12 cellular contexts compared by ENCODE assay signal in the genomic region with DNA sequence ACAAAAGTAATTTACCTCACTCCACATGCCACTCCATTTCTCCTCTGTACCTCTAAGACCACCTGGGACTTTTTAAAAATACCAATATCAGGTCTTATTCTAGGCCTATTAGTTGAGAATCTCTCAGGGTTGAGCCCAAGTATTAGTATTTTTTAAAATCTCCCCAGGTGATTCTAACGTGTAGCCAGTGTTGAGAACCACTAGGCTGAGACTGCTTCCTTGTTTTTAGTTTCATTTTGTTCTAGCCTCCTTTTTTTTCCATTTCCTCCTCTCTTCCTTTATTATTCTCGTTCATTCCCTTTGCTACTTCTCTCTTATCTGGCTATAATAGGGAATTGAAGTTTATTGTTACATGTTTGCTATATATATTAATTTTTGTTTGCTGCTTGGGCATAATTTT.
DNase-seq lines count a peak whose midpoint lies in the region; ATAC-seq lines count a peak whose summit lies in the region.
"Had no signal": no experiment of that assay in that cellular context is flagged by ENCODE, and none has a peak within 500 bp of the region (broad histone marks: within the 10 kb centered on the region; RNA-seq: fewer than 3 reads in every experiment).

No MANE protein-coding gene starts in this region.

- no peak for DNase-seq in activated T-cell treated with anti-CD3 and anti-CD28 coated beads, Interleukin-2, amount 50 U/mL, for 24 hours
- DNase-seq in activated T-cell treated with anti-CD3 and anti-CD28 coated beads for 4 hours (no peak), NCI-H2029 (lab: John Stamatoyannopoulos, UW) (peak; percentile 11), ecto neural progenitor cell (ENCODE audit: low spot score) (no peak), GM19238 (ENCODE audit: insufficient read length, low spot score) (no peak)
- DNase-seq in activated naive CD8-positive, alpha-beta T cell treated with anti-CD3 and anti-CD28 coated beads, Interleukin-2, amount 10 ng/mL, durations not matched to agents 7 days and 5 days: no peak
- DNase-seq in stimulated activated naive B cell treated with anti-CD40 and anti-IgM and Interleukin-4, amounts not matched to agents 10 μg/mL and 1 μg/mL and 100 μg/mL, for 72 hours: no peak
- DNase-seq: caudate nucleus, NCI-H1092 treated with DMSO at 0.1 percent for 48 hours, NCI-H345, ovary had no signal

- H3K4me3 Mint-ChIP-seq in activated T-cell treated with anti-CD3 and anti-CD28 coated beads, Interleukin-2, amount 50 U/mL, for 24 hours: peak overlapping the region; percentile 4
- peak overlapping the region; percentile 65 for H3K4me3 Mint-ChIP-seq in activated naive CD8-positive, alpha-beta T cell treated with anti-CD3 and anti-CD28 coated beads, Interleukin-2, amount 10 ng/mL, durations not matched to agents 7 days and 5 days
- H3K4me3 Mint-ChIP-seq in stimulated activated naive B cell treated with anti-CD40 and anti-IgM and Interleukin-4, amounts not matched to agents 10 μg/mL and 1 μg/mL and 100 μg/mL, for 72 hours: no peak overlapping the region

- peaks cover 47% of the 10 kb centered on the region for H3K4me1 Mint-ChIP-seq in activated T-cell treated with anti-CD3 and anti-CD28 coated beads, Interleukin-2, amount 50 U/mL, for 24 hours (ENCODE audit: low read depth)
- peaks cover 30% of the 10 kb centered on the region for H3K4me1 Mint-ChIP-seq in activated naive CD8-positive, alpha-beta T cell treated with anti-CD3 and anti-CD28 coated beads, Interleukin-2, amount 10 ng/mL, durations not matched to agents 7 days and 5 days
- H3K4me1 Mint-ChIP-seq in stimulated activated naive B cell treated with anti-CD40 and anti-IgM and Interleukin-4, amounts not matched to agents 10 μg/mL and 1 μg/mL and 100 μg/mL, for 72 hours: peaks cover 19 to 34% of the 10 kb centered on the region in 2 donors

- peaks cover 7% of the 10 kb centered on the region for H3K9me3 Mint-ChIP-seq in activated T-cell treated with anti-CD3 and anti-CD28 coated beads, Interleukin-2, amount 50 U/mL, for 24 hours
- no peaks in the 10 kb centered on the region for H3K9me3 Mint-ChIP-seq in activated naive CD8-positive, alpha-beta T cell treated with anti-CD3 and anti-CD28 coated beads, Interleukin-2, amount 10 ng/mL, durations not matched to agents 7 days and 5 days
- H3K9me3 Mint-ChIP-seq in stimulated activated naive B cell treated with anti-CD40 and anti-IgM and Interleukin-4, amounts not matched to agents 10 μg/mL and 1 μg/mL and 100 μg/mL, for 72 hours: peaks cover 0 to 2% of the 10 kb centered on the region in 2 donors

- H3K36me3 Mint-ChIP-seq in activated T-cell treated with anti-CD3 and anti-CD28 coated beads, Interleukin-2, amount 50 U/mL, for 24 hours (ENCODE audit: low read depth): no peaks in the 10 kb centered on the region
- peaks cover 12% of the 10 kb centered on the region for H3K36me3 Mint-ChIP-seq in activated naive CD8-positive, alpha-beta T cell treated with anti-CD3 and anti-CD28 coated beads, Interleukin-2, amount 10 ng/mL, durations not matched to agents 7 days and 5 days
- H3K36me3 Mint-ChIP-seq in stimulated activated naive B cell treated with anti-CD40 and anti-IgM and Interleukin-4, amounts not matched to agents 10 μg/mL and 1 μg/mL and 100 μg/mL, for 72 hours: no peaks in the 10 kb centered on the region

- peak; percentile 54 for ATAC-seq in activated naive CD8-positive, alpha-beta T cell treated with anti-CD3 and anti-CD28 coated beads, Interleukin-2, amount 10 ng/mL, durations not matched to agents 7 days and 5 days (ENCODE audit: low read depth)
- peak; percentile 46 to 50 for ATAC-seq in stimulated activated naive B cell treated with anti-CD40 and anti-IgM and Interleukin-4, amounts not matched to agents 10 μg/mL and 1 μg/mL and 100 μg/mL, for 72 hours (replicated peaks)
- no peak for ATAC-seq in HG02571 (IDR thresholded peaks at IDR 0.05; ENCODE audit: unreplicated experiment)

- no peaks in the 10 kb centered on the region for H3K27me3 Mint-ChIP-seq in activated T-cell treated with anti-CD3 and anti-CD28 coated beads, Interleukin-2, amount 50 U/mL, for 24 hours
- no peaks in the 10 kb centered on the region for H3K27me3 Mint-ChIP-seq in activated naive CD8-positive, alpha-beta T cell treated with anti-CD3 and anti-CD28 coated beads, Interleukin-2, amount 10 ng/mL, durations not matched to agents 7 days and 5 days
- no peaks in the 10 kb centered on the region for H3K27me3 Mint-ChIP-seq in stimulated activated naive B cell treated with anti-CD40 and anti-IgM and Interleukin-4, amounts not matched to agents 10 μg/mL and 1 μg/mL and 100 μg/mL, for 72 hours

- POLR2A ChIA-PET in activated naive CD8-positive, alpha-beta T cell treated with anti-CD3 and anti-CD28 coated beads, Interleukin-2, amount 10 ng/mL, durations not matched to agents 7 days and 5 days (lab: Charles Lee): interaction anchor here (1.5 to 2.0 kb wide), 3 partner anchors 10 to 14 kb away, joined by 3 to 10 read pairs (median 5); no protein-coding TSS in a partner anchor

- peak overlapping the region; percentile 28 for H3K27ac Mint-ChIP-seq in activated T-cell treated with anti-CD3 and anti-CD28 coated beads, Interleukin-2, amount 50 U/mL, for 24 hours
- H3K27ac Mint-ChIP-seq in activated naive CD8-positive, alpha-beta T cell treated with anti-CD3 and anti-CD28 coated beads, Interleukin-2, amount 10 ng/mL, durations not matched to agents 7 days and 5 days: peak overlapping the region; percentile 84
- H3K27ac Mint-ChIP-seq in stimulated activated naive B cell treated with anti-CD40 and anti-IgM and Interleukin-4, amounts not matched to agents 10 μg/mL and 1 μg/mL and 100 μg/mL, for 72 hours: no peak overlapping the region

Comparison
In these comparisons a context has a peak if more than half of its experiments do, and no peak if none do; other contexts are left out.
1. H3K4me3 Mint-ChIP-seq: peak in activated T-cell treated with anti-CD3 and anti-CD28 coated beads, Interleukin-2, amount 50 U/mL, for 24 hours (single experiment) and activated naive CD8-positive, alpha-beta T cell treated with anti-CD3 and anti-CD28 coated beads, Interleukin-2, amount 10 ng/mL, durations not matched to agents 7 days and 5 days (single experiment); none in stimulated activated naive B cell treated with anti-CD40 and anti-IgM and Interleukin-4, amounts not matched to agents 10 μg/mL and 1 μg/mL and 100 μg/mL, for 72 hours (0 of 2).